8 cellular contexts compared by ENCODE assay signal in genomic region chr2:76599732-76600368, GRCh38.
DNase-seq lines count a peak whose midpoint lies in the region; ATAC-seq and TF ChIP-seq lines count a peak whose summit lies in the region.

No MANE protein-coding gene starts in this region.

- in situ Hi-C loops in G401 (cut with HindIII; ENCODE audit: low sequenced_read_pairs) = no loop called here

- H3K4me3 Mint-ChIP-seq in CD4-positive, alpha-beta T cell = no peak overlapping the region

- H3K27me3 Mint-ChIP-seq in CD4-positive, alpha-beta T cell = no peaks in the 10 kb centered on the region

- no peak overlapping the region for H3K27ac Mint-ChIP-seq in CD4-positive, alpha-beta T cell

- no peaks in the 10 kb centered on the region for H3K4me1 Mint-ChIP-seq in CD4-positive, alpha-beta T cell (ENCODE audit: low read depth)

- H3K27me3 ChIP-seq in CD4-positive, alpha-beta T cell (ENCODE audit: control insufficient read depth, insufficient read depth, low read length) = no peaks in the 10 kb centered on the region

- ATAC-seq in GM21423 (IDR thresholded peaks at IDR 0.05; ENCODE audit: unreplicated experiment) (peak; percentile 99), HG03565 (IDR thresholded peaks at IDR 0.05; ENCODE audit: unreplicated experiment) (peak; percentile 97)
- ATAC-seq in CD4-positive, alpha-beta T cell (ENCODE audit: poor library complexity) = no peak

- H3K9me3 ChIP-seq in CD4-positive, alpha-beta T cell (ENCODE audit: control insufficient read depth, low read length) = no peaks in the 10 kb centered on the region

- intact Hi-C loops in CD4-positive, alpha-beta T cell (cut with DNase I, micrococcal nuclease) = no loop called here

- POLR2A ChIA-PET in CD4-positive, alpha-beta T cell (lab: Charles Lee) = no interaction called here

- no peak for TF ChIP-seq CTCF in CD4-positive, alpha-beta T cell (IDR thresholded peaks at IDR 0.05)

- no peaks in the 10 kb centered on the region for H3K36me3 Mint-ChIP-seq in CD4-positive, alpha-beta T cell (ENCODE audit: low read depth)

- DNase-seq in G401 (ENCODE audit: low spot score) = peak; percentile 55
- DNase-seq in NCI-H524 (lab: John Stamatoyannopoulos, UW) = peak; percentile 70 to 89
- peak; percentile 90 for DNase-seq in astrocyte of the hippocampus (ENCODE audit: low read depth, low spot score)
- peak; percentile 83 for DNase-seq in iPS DF 4.7 (ENCODE audit: extremely low read depth, low spot score)
- DNase-seq in stromal cell of bone marrow (ENCODE audit: low read depth) = peak; percentile 23
- DNase-seq in CD4-positive, alpha-beta T cell = no peak

- peaks cover 3% of the 10 kb centered on the region for H3K9me3 Mint-ChIP-seq in CD4-positive, alpha-beta T cell

- H3K27ac ChIP-seq in CD4-positive, alpha-beta T cell (ENCODE audit: low read depth, low read length) = no peak overlapping the region

- CTCF ChIA-PET in CD4-positive, alpha-beta T cell (lab: Charles Lee) = no interaction called here

Comparison
In these comparisons a context has a peak if more than half of its experiments do, and no peak if none do; other contexts are left out.
1. DNase-seq: peak in G401 (single experiment), NCI-H524 (2 of 2), astrocyte of the hippocampus (single experiment), iPS DF 4.7 (single experiment) and stromal cell of bone marrow (single experiment); none in CD4-positive, alpha-beta T cell (0 of 10).